25 cellular contexts compared by ENCODE assay signal in genomic region chr9:18622186-18622836, GRCh38.
"Had no signal": no experiment of that assay in that cellular context is flagged by ENCODE, and none has a peak within 500 bp of the region (broad histone marks: within the 10 kb centered on the region; RNA-seq: fewer than 3 reads in every experiment).

No MANE protein-coding gene starts in this region.

- H3K36me3 ChIP-seq: heart left ventricle, ovary, spleen, tibial artery had no signal

- ATAC-seq: foreskin keratinocyte; gastroesophageal sphincter; heart left ventricle; mucosa of descending colon; natural killer cell treated with Interleukin-12 subunit alpha and Interleukin-12 subunit beta and Interleukin-15 and Interleukin-18, amount 100 ng/mL, for 72 hours; psoas muscle; right cardiac atrium; stimulated activated memory B cell treated with anti-CD40 and anti-IgM and Interleukin-4, amounts not matched to agents 10 μg/mL and 1 μg/mL and 100 μg/mL, for 72 hours; stimulated activated naive CD8-positive, alpha-beta T cell treated with anti-CD3 and anti-CD28 coated beads, Interleukin-15, Interleukin-2, amounts not matched to agents 100 U/mL and 50 U/mL, for 24 hours had no signal

- H3K27me3 ChIP-seq: dorsolateral prefrontal cortex, foreskin keratinocyte, gastroesophageal sphincter, heart left ventricle, ovary, spleen, testis, tibial artery had no signal

- H3K27ac ChIP-seq: dorsolateral prefrontal cortex, epithelial cell of prostate, foreskin keratinocyte, gastroesophageal sphincter, heart left ventricle, ovary, psoas muscle, skin epidermis, spleen, testis, tibial artery had no signal

- H3K4me1 ChIP-seq: foreskin keratinocyte, heart left ventricle, psoas muscle, spleen, testis had no signal

- DNase-seq: cortex of kidney; dorsolateral prefrontal cortex; effector CD4-positive, alpha-beta T cell; foreskin keratinocyte; heart left ventricle; hippocampal formation; mesenchymal stem cell; naive B cell; ovary; posterior cingulate gyrus; psoas muscle; right cardiac atrium; spleen; stimulated activated CD4-positive, alpha-beta T cell treated with anti-CD3 and anti-CD28 coated beads, Interleukin-4, amount 100 ng/mL, for 4 hours; stimulated activated naive CD8-positive, alpha-beta T cell treated with anti-CD3 and anti-CD28 coated beads, Interleukin-15, Interleukin-2, amounts not matched to agents 100 U/mL and 50 U/mL, for 24 hours; substantia nigra; testis; tibial artery had no signal

- H3K9me3 ChIP-seq: gastroesophageal sphincter, heart left ventricle, mucosa of descending colon, ovary, psoas muscle, spleen, testis, tibial artery had no signal

- H3K4me3 ChIP-seq: dorsolateral prefrontal cortex, gastroesophageal sphincter, heart left ventricle, mucosa of descending colon, ovary, psoas muscle, skin epidermis, spleen, testis, tibial artery had no signal

- FAIRE-seq: islet of Langerhans had no signal
